15 cellular contexts compared by ENCODE assay signal in the genomic region with DNA sequence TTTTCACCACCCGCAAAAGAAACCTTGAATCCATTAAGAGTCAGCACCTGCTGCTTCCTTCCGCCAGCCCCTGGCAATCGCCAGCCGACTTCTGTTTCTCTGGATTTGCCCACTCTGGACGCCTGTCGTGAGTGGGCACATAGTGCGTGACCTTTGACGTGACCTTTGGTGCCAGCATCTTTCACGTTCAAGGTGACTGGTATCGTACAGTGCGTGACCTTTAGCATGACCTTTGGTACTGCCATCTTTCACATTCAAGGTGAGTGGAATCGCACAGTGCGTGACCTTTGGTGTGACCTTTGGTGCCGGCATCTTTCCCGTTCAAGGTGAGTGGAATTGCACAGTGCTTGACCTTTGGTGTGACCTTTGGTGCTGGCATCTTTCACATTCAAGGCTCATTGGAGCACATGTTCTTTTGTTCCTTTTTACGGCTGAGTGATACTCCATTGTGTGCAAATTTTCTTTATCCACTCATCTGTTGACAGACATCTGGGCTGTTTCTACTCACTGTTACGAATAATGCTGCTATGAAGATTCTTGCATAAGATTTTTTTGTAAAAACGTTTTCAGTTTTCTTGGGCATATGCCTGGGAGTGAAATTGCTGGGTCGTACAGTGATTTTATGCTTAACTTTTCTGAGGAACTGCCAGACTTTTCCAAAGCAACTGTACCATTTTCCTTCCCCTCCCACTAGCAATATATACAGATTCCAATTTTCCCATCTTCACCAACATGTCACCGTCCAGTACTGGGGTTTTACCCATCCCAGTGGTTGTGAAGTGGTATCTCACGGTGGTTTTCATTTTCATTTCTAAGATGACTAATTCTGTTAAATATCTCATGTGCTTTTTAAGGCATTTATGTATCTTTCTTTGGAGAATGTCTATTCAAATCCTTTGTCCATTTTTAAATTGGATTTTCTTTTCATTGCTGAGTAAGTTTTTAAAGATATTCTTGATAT.
"Had no signal": no experiment of that assay in that cellular context is flagged by ENCODE, and none has a peak within 500 bp of the region (broad histone marks: within the 10 kb centered on the region; RNA-seq: fewer than 3 reads in every experiment).

No MANE protein-coding gene starts in this region.

- H3K4me3 ChIP-seq: body of pancreas, lung, prostate gland, spleen had no signal

- H3K9me3 ChIP-seq: body of pancreas, neutrophil, prostate gland, spleen had no signal

- H3K36me3 ChIP-seq: neutrophil, prostate gland, spleen had no signal

- H3K27me3 ChIP-seq: body of pancreas had no signal

- H3K27ac ChIP-seq: body of pancreas, neutrophil, prostate gland, spleen had no signal

- DNase-seq: activated B cell treated with CpG ODN at 0.5 μM for 24 hours; activated CD4-positive, alpha-beta T cell treated with anti-CD3 and anti-CD28 coated beads, Interleukin-2, amount 10 ng/mL, durations not matched to agents 7 days and 5 days; activated gamma-delta T cell; activated T-cell treated with anti-CD3 and anti-CD28 coated beads, Interleukin-2, amount 50 U/mL, for 1 hour; cortex of kidney; effector CD4-positive, alpha-beta T cell; left colon; natural killer cell; right cardiac atrium; spleen; SW 1271 had no signal

- ATAC-seq: body of pancreas, left colon, natural killer cell had no signal

- H3K4me1 ChIP-seq: spleen had no signal
